Comparison of ENCODE assay signal across 1 cellular context in genomic region chr9:4530375-4530774, GRCh38.
A peak's percentile ranks its signal among the peaks of the same experiment; 100 is the strongest.
TF ChIP-seq lines count a peak whose summit lies in the region.

No MANE protein-coding gene starts in this region.

TF ChIP-seq in GM12878, 131 proteins besides CTCF, POLR2A, EP300 and RAD21 (continued from another document and continues in another):
- TF ChIP-seq ZNF274 (IDR thresholded peaks at IDR 0.05; ENCODE audit: insufficient read depth, insufficient read length) (no peak), ZNF622 (IDR thresholded peaks at IDR 0.05) (no peak), ETV6 (conservative IDR thresholded peaks at IDR 0.05 in 1 of 2, IDR thresholded peaks at IDR 0.05 in 1 of 2; ENCODE audit: borderline replicate concordance in 1 of 2, low read depth in 1 of 2) (peak in 1 of 2 experiments; percentile 56; a peak in 1 of 4 replicates), EGR1 (IDR thresholded peaks at IDR 0.05; ENCODE audit: borderline replicate concordance in 1 of 2, low read depth in 2 of 2, low read length in 2 of 2) (no peak), CREB1 (IDR thresholded peaks at IDR 0.05; ENCODE audit: low read depth) (peak; percentile 68), FOS (IDR thresholded peaks at IDR 0.05; ENCODE audit: borderline replicate concordance, extremely low read depth, insufficient read length) (no peak), STAT3 (IDR thresholded peaks at IDR 0.05; ENCODE audit: low read depth, low read length) (no peak), BRCA1 (IDR thresholded peaks at IDR 0.05; ENCODE audit: low read depth, low read length) (no peak), ZBTB33 (IDR thresholded peaks at IDR 0.05) (no peak), ZSCAN29 (IDR thresholded peaks at IDR 0.05) (no peak), IRF5 (IDR thresholded peaks at IDR 0.05; ENCODE audit: borderline replicate concordance) (no peak), LARP7 (IDR thresholded peaks at IDR 0.05) (no peak), PAX8 (IDR thresholded peaks at IDR 0.05) (no peak), PAX5 (IDR thresholded peaks at IDR 0.05; ENCODE audit: borderline replicate concordance, low read depth, low read length) (peak; percentile 42; the same call in 1 of the 2 replicates), RB1 (IDR thresholded peaks at IDR 0.05; ENCODE audit: borderline replicate concordance) (no peak), JUND (IDR thresholded peaks at IDR 0.05; ENCODE audit: low read depth, low read length) (peak; percentile 59; the same call in 1 of the 2 replicates), EZH2 (IDR thresholded peaks at IDR 0.05; ENCODE audit: borderline replicate concordance, control insufficient read depth, low read depth, low read length) (no peak), SIN3A (IDR thresholded peaks at IDR 0.05; ENCODE audit: low read depth, low read length) (no peak), SIX5 (IDR thresholded peaks at IDR 0.05; ENCODE audit: low read depth, low read length, severe bottlenecking) (no peak), CHD2 (IDR thresholded peaks at IDR 0.05; ENCODE audit: borderline replicate concordance, low read depth, low read length) (no peak), CBFB (IDR thresholded peaks at IDR 0.05; ENCODE audit: low read depth) (peak; percentile 73; the same call in 1 of the 2 replicates), POU2F2 (IDR thresholded peaks at IDR 0.05; ENCODE audit: borderline replicate concordance, low read depth, low read length) (peak; percentile 37; the same call in 1 of the 3 replicates), BCL11A (IDR thresholded peaks at IDR 0.05; ENCODE audit: low read depth, low read length) (peak; percentile 89), MEF2A (IDR thresholded peaks at IDR 0.05; ENCODE audit: insufficient read depth, low read depth, low read length) (peak; percentile 97), PKNOX1 (IDR thresholded peaks at IDR 0.05) (no peak), GABPA (IDR thresholded peaks at IDR 0.05; ENCODE audit: low read depth) (peak; percentile 62; the same call in 1 of the 2 replicates), NR2C1 (IDR thresholded peaks at IDR 0.05) (no peak), STAT1 (conservative IDR thresholded peaks at IDR 0.05) (no peak), MYB (IDR thresholded peaks at IDR 0.05; ENCODE audit: borderline replicate concordance, low read depth, low read length) (no peak), SPI1 (IDR thresholded peaks at IDR 0.05; ENCODE audit: borderline replicate concordance, insufficient read depth, low read depth, low read length) (no peak), YBX1 (IDR thresholded peaks at IDR 0.05) (no peak), TBL1XR1 (IDR thresholded peaks at IDR 0.05; ENCODE audit: low read depth, low read length) (no peak), CEBPB (IDR thresholded peaks at IDR 0.05; ENCODE audit: borderline replicate concordance in 1 of 2, low read depth in 2 of 2, low read length in 2 of 2) (peak in 1 of 2 experiments; percentile 59; a peak in 1 of 4 replicates)
- TF ChIP-seq, protein P1, sequence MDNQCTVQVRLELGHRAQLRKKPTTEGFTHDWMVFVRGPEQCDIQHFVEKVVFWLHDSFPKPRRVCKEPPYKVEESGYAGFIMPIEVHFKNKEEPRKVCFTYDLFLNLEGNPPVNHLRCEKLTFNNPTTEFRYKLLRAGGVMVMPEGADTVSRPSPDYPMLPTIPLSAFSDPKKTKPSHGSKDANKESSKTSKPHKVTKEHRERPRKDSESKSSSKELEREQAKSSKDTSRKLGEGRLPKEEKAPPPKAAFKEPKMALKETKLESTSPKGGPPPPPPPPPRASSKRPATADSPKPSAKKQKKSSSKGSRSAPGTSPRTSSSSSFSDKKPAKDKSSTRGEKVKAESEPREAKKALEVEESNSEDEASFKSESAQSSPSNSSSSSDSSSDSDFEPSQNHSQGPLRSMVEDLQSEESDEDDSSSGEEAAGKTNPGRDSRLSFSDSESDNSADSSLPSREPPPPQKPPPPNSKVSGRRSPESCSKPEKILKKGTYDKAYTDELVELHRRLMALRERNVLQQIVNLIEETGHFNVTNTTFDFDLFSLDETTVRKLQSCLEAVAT (IDR thresholded peaks at IDR 0.05), result no peak
- TF ChIP-seq, protein P2, sequence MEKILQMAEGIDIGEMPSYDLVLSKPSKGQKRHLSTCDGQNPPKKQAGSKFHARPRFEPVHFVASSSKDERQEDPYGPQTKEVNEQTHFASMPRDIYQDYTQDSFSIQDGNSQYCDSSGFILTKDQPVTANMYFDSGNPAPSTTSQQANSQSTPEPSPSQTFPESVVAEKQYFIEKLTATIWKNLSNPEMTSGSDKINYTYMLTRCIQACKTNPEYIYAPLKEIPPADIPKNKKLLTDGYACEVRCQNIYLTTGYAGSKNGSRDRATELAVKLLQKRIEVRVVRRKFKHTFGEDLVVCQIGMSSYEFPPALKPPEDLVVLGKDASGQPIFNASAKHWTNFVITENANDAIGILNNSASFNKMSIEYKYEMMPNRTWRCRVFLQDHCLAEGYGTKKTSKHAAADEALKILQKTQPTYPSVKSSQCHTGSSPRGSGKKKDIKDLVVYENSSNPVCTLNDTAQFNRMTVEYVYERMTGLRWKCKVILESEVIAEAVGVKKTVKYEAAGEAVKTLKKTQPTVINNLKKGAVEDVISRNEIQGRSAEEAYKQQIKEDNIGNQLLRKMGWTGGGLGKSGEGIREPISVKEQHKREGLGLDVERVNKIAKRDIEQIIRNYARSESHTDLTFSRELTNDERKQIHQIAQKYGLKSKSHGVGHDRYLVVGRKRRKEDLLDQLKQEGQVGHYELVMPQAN (conservative IDR thresholded peaks at IDR 0.05), result no peak
- TF ChIP-seq, protein P3, sequence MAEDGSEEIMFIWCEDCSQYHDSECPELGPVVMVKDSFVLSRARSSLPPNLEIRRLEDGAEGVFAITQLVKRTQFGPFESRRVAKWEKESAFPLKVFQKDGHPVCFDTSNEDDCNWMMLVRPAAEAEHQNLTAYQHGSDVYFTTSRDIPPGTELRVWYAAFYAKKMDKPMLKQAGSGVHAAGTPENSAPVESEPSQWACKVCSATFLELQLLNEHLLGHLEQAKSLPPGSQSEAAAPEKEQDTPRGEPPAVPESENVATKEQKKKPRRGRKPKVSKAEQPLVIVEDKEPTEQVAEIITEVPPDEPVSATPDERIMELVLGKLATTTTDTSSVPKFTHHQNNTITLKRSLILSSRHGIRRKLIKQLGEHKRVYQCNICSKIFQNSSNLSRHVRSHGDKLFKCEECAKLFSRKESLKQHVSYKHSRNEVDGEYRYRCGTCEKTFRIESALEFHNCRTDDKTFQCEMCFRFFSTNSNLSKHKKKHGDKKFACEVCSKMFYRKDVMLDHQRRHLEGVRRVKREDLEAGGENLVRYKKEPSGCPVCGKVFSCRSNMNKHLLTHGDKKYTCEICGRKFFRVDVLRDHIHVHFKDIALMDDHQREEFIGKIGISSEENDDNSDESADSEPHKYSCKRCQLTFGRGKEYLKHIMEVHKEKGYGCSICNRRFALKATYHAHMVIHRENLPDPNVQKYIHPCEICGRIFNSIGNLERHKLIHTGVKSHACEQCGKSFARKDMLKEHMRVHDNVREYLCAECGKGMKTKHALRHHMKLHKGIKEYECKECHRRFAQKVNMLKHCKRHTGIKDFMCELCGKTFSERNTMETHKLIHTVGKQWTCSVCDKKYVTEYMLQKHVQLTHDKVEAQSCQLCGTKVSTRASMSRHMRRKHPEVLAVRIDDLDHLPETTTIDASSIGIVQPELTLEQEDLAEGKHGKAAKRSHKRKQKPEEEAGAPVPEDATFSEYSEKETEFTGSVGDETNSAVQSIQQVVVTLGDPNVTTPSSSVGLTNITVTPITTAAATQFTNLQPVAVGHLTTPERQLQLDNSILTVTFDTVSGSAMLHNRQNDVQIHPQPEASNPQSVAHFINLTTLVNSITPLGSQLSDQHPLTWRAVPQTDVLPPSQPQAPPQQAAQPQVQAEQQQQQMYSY (CRISPR knock-in tag; IDR thresholded peaks at IDR 0.05), result no peak
- TF ChIP-seq, protein P4, sequence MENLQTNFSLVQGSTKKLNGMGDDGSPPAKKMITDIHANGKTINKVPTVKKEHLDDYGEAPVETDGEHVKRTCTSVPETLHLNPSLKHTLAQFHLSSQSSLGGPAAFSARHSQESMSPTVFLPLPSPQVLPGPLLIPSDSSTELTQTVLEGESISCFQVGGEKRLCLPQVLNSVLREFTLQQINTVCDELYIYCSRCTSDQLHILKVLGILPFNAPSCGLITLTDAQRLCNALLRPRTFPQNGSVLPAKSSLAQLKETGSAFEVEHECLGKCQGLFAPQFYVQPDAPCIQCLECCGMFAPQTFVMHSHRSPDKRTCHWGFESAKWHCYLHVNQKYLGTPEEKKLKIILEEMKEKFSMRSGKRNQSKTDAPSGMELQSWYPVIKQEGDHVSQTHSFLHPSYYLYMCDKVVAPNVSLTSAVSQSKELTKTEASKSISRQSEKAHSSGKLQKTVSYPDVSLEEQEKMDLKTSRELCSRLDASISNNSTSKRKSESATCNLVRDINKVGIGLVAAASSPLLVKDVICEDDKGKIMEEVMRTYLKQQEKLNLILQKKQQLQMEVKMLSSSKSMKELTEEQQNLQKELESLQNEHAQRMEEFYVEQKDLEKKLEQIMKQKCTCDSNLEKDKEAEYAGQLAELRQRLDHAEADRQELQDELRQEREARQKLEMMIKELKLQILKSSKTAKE (IDR thresholded peaks at IDR 0.05; ENCODE audit: low read depth, poor library complexity, severe bottlenecking), result peak; percentile 89
- TF ChIP-seq, protein P5, sequence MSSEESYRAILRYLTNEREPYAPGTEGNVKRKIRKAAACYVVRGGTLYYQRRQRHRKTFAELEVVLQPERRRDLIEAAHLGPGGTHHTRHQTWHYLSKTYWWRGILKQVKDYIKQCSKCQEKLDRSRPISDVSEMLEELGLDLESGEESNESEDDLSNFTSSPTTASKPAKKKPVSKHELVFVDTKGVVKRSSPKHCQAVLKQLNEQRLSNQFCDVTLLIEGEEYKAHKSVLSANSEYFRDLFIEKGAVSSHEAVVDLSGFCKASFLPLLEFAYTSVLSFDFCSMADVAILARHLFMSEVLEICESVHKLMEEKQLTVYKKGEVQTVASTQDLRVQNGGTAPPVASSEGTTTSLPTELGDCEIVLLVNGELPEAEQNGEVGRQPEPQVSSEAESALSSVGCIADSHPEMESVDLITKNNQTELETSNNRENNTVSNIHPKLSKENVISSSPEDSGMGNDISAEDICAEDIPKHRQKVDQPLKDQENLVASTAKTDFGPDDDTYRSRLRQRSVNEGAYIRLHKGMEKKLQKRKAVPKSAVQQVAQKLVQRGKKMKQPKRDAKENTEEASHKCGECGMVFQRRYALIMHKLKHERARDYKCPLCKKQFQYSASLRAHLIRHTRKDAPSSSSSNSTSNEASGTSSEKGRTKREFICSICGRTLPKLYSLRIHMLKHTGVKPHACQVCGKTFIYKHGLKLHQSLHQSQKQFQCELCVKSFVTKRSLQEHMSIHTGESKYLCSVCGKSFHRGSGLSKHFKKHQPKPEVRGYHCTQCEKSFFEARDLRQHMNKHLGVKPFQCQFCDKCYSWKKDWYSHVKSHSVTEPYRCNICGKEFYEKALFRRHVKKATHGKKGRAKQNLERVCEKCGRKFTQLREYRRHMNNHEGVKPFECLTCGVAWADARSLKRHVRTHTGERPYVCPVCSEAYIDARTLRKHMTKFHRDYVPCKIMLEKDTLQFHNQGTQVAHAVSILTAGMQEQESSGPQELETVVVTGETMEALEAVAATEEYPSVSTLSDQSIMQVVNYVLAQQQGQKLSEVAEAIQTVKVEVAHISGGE (CRISPR knock-in tag; IDR thresholded peaks at IDR 0.05), result no peak
- TF ChIP-seq, protein P6, sequence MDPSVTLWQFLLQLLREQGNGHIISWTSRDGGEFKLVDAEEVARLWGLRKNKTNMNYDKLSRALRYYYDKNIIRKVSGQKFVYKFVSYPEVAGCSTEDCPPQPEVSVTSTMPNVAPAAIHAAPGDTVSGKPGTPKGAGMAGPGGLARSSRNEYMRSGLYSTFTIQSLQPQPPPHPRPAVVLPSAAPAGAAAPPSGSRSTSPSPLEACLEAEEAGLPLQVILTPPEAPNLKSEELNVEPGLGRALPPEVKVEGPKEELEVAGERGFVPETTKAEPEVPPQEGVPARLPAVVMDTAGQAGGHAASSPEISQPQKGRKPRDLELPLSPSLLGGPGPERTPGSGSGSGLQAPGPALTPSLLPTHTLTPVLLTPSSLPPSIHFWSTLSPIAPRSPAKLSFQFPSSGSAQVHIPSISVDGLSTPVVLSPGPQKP (IDR thresholded peaks at IDR 0.05; ENCODE audit: low read depth, low read length), result no peak
- TF ChIP-seq, protein P7, sequence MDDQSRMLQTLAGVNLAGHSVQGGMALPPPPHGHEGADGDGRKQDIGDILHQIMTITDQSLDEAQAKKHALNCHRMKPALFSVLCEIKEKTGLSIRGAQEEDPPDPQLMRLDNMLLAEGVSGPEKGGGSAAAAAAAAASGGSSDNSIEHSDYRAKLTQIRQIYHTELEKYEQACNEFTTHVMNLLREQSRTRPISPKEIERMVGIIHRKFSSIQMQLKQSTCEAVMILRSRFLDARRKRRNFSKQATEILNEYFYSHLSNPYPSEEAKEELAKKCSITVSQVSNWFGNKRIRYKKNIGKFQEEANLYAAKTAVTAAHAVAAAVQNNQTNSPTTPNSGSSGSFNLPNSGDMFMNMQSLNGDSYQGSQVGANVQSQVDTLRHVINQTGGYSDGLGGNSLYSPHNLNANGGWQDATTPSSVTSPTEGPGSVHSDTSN (IDR thresholded peaks at IDR 0.05; ENCODE audit: insufficient replicate concordance, low read depth, low read length), result no peak
